Comparison of ENCODE assay signal across 8 cellular contexts in the genomic region with DNA sequence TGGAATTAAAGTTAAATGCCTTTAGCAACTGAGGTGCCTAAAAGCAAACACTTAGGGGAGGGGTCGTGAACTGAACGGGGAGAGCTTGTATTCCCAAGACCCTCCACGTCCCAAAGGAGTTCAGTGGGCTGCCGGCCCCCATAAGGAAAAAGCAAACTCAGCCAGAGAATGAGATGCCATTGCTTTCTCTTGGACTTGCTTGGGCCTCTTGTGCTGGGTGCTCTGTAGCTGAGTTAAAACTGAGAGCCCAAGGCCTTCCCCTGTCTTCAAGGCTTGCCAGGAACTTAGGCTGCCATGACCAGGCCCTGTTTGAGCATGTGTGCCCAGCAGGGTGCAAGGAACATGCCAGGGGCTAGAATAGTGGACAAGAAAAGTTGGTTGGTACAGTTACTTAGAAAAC.
"Had no signal": no experiment of that assay in that cellular context is flagged by ENCODE, and none has a peak within 500 bp of the region (broad histone marks: within the 10 kb centered on the region; RNA-seq: fewer than 3 reads in every experiment).

No MANE protein-coding gene starts in this region.

- DNase-seq: GDM1, GF-D8 had no signal

- H3K4me3 ChIP-seq: GM12878 had no signal

- FAIRE-seq: G401.6, GM12878, GM12891, GM12892, GM18507, GM19239 had no signal
